ENCODE assay signal across 9 cellular contexts in genomic region chr3:31917303-31917903, GRCh38.
DNase-seq lines count a peak whose midpoint lies in the region; ATAC-seq and TF ChIP-seq lines count a peak whose summit lies in the region.
"Had no signal": no experiment of that assay in that cellular context is flagged by ENCODE, and none has a peak within 500 bp of the region (broad histone marks: within the 10 kb centered on the region; RNA-seq: fewer than 3 reads in every experiment).

No MANE protein-coding gene starts in this region.

- H3K36me3 ChIP-seq in left ventricle myocardium inferior (peaks cover 8% of the 10 kb centered on the region), upper lobe of right lung (no peaks in the 10 kb centered on the region)

- peaks cover 22% of the 10 kb centered on the region for H3K4me1 ChIP-seq in left ventricle myocardium inferior
- H3K4me1 ChIP-seq in right cardiac atrium (ENCODE audit: control insufficient read depth, insufficient read depth, low read length), result no peaks in the 10 kb centered on the region
- peaks cover 23% of the 10 kb centered on the region for H3K4me1 ChIP-seq in upper lobe of right lung

- peaks cover 3% of the 10 kb centered on the region for H3K27me3 Mint-ChIP-seq in endothelial cell (ENCODE audit: unreplicated experiment)

- H3K9me3 Mint-ChIP-seq in endothelial cell (ENCODE audit: unreplicated experiment), result no peaks in the 10 kb centered on the region

- peaks cover 30% of the 10 kb centered on the region for H3K4me1 Mint-ChIP-seq in endothelial cell (ENCODE audit: unreplicated experiment)

- DNase-seq in left ventricle myocardium inferior (no peak), right cardiac atrium (no peak), coronary artery (ENCODE audit: low spot score) (no peak), upper lobe of right lung (no peak), NCI-H1417 treated with DMSO at 0.1 percent for 48 hours (lab: John Stamatoyannopoulos, UW) (no peak), endothelial cell (ENCODE audit: low spot score) (no peak), NCI-H1092 (lab: John Stamatoyannopoulos, UW) (no peak)
- DNase-seq: SK-N-SH had no signal

- H3K27ac ChIP-seq in left ventricle myocardium inferior (replicated peaks) (peak overlapping the region; percentile 42), right cardiac atrium (ENCODE audit: low read length) (no peak overlapping the region), coronary artery (no peak overlapping the region), upper lobe of right lung (peak overlapping the region; percentile 33)

- peaks cover 14% of the 10 kb centered on the region for H3K36me3 Mint-ChIP-seq in endothelial cell (ENCODE audit: low read depth, unreplicated experiment)

- H3K9me3 ChIP-seq in left ventricle myocardium inferior (replicated peaks), result peaks cover 21% of the 10 kb centered on the region
- no peaks in the 10 kb centered on the region for H3K9me3 ChIP-seq in right cardiac atrium (ENCODE audit: control insufficient read depth, low read length)
- H3K9me3 ChIP-seq in upper lobe of right lung, result peaks cover 3% of the 10 kb centered on the region
- H3K9me3 ChIP-seq: SK-N-SH had no signal

- intact Hi-C loops in left ventricle myocardium inferior (cut with micrococcal nuclease), result no loop called here
- intact Hi-C loops in right cardiac atrium (cut with DNase I), result no loop called here
- intact Hi-C loops in upper lobe of right lung (cut with DNase I), result no loop called here

- ATAC-seq in right cardiac atrium (no peak), HG03135 (IDR thresholded peaks at IDR 0.05; ENCODE audit: unreplicated experiment) (peak; percentile 58), upper lobe of right lung (no peak)

- H3K27me3 ChIP-seq in left ventricle myocardium inferior (ENCODE audit: low read depth), result no peaks in the 10 kb centered on the region
- no peaks in the 10 kb centered on the region for H3K27me3 ChIP-seq in right cardiac atrium (ENCODE audit: control insufficient read depth, insufficient read depth)
- H3K27me3 ChIP-seq in upper lobe of right lung, result no peaks in the 10 kb centered on the region

- TF ChIP-seq CTCF in left ventricle myocardium inferior (IDR thresholded peaks at IDR 0.05; ENCODE audit: borderline replicate concordance) (no peak), coronary artery (IDR thresholded peaks at IDR 0.05) (no peak), upper lobe of right lung (IDR thresholded peaks at IDR 0.05) (no peak), endothelial cell (IDR thresholded peaks at IDR 0.05; ENCODE audit: unreplicated experiment) (no peak)

- no peak overlapping the region for H3K4me3 Mint-ChIP-seq in endothelial cell (ENCODE audit: unreplicated experiment)

- no peak overlapping the region for H3K27ac Mint-ChIP-seq in endothelial cell (ENCODE audit: unreplicated experiment)

- H3K4me3 ChIP-seq in left ventricle myocardium inferior (peak overlapping the region; percentile 40), right cardiac atrium (ENCODE audit: low read length) (no peak overlapping the region), coronary artery (peak overlapping the region; percentile 19), upper lobe of right lung (peak overlapping the region; percentile 24)

- 35% methylated on average over 3 of the region's 3 CpGs for WGBS in right cardiac atrium

Comparison
In these comparisons a context has a peak if more than half of its experiments do, and no peak if none do; other contexts are left out.
1. H3K27ac ChIP-seq: peak in left ventricle myocardium inferior (single experiment) and upper lobe of right lung (single experiment); none in right cardiac atrium (single experiment) and coronary artery (0 of 2).